Comparison of ENCODE assay signal across 8 cellular contexts in the genomic region with DNA sequence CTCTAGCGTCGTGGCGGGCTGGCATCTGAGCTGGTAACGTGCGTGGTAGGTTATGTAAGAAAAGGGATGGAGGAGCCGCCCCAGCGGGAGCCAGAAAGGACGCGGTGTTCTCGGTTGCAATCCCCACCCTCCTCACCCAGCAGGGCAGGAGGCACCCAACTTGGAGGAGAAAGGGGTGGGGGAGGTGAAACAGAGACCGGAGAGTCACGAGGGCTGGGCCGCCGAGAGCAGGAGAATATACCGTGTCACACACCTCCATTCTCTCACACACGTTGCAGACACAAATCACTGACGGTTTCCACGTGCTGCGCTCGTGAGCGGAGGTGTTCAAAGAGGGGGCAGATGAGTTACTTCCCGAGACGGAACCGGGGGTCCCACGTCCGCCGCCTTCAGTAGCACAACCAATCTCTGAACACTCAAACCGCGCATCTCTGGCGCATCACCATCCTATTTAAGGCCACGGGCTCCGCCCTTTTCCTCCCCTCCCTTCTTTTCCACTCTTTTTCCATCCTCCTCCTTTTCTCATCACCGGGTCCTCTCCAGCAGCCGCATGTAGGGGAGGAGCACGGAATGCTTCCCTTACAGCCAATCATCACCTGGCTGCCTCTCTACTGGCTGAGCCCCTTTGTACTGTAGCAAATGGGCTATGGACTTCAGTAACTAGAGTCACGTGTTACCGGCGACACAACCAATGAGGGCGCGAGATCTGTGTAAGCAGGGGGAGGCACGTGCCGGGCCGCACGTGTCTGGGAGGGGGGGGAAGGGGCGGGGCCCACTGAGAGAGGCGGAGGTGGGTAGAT. TPM values are rescaled to one million over a fixed set of nuclear protein-coding genes. Genes with fewer than 3 reads are reported as not detected.
DNase-seq lines count a peak whose midpoint lies in the region; ATAC-seq and TF ChIP-seq lines count a peak whose summit lies in the region.

A gene with protein sequence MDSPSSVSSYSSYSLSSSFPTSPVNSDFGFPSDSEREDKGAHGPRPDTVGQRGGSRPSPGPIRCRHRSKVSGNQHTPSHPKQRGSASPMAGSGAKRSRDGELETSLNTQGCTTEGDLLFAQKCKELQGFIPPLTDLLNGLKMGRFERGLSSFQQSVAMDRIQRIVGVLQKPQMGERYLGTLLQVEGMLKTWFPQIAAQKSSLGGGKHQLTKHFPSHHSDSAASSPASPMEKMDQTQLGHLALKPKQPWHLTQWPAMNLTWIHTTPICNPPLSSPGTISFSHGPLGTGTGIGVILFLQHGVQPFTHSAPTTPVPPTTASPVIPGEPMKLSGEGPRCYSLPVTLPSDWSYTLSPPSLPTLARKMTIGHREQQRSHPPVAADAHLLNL (plus strand): TSS at position 797 of the 800 bp plus-strand sequence. CDS start 714 bp downstream, outside the sequence.

- peak; percentile 54 to 98 (median 93) for DNase-seq in HUDEP-2 (lab: John Stamatoyannopoulos, UW; ENCODE audit: unreplicated experiment in 76 of 76)
- DNase-seq in activated T-cell treated with anti-CD3 and anti-CD28 coated beads, Interleukin-2, amount 50 U/mL, for 48 hours, result peak; percentile 78 to 80
- DNase-seq in stimulated activated CD8-positive, alpha-beta memory T cell treated with anti-CD3 and anti-CD28 coated beads, Interleukin-15, amount 100 ng/mL, for 48 hours (ENCODE audit: low read depth in 2 of 2), result peak; percentile 42 to 61

- H3K27me3 ChIP-seq in OCI-LY1 (ENCODE audit: insufficient read depth, low read length), result peaks cover 3% of the 10 kb centered on the region; the same call in 1 of the 2 replicates
- H3K27me3 ChIP-seq in esophagus (ENCODE audit: control insufficient read depth in 1 of 2, insufficient read depth in 2 of 2, low read length in 2 of 2), result no peaks in the 10 kb centered on the region
- peaks cover 24% of the 10 kb centered on the region for H3K27me3 ChIP-seq in mononuclear cell (ENCODE audit: insufficient read depth, low read length)

- H3K4me1 ChIP-seq in OCI-LY1 (ENCODE audit: insufficient read depth, low read length, severe bottlenecking) (peaks cover 11% of the 10 kb centered on the region), esophagus (ENCODE audit: control insufficient read depth in 2 of 2, insufficient read depth in 2 of 2, low read length in 1 of 2) (peaks cover 0 to 5% of the 10 kb centered on the region in 2 donors), mononuclear cell (ENCODE audit: insufficient read depth, low read length) (peaks cover 21% of the 10 kb centered on the region)

- no peak within 1 kb of the TSS for H3K27ac ChIP-seq in OCI-LY1 (ENCODE audit: low read depth, low read length, poor library complexity, severe bottlenecking)
- H3K27ac ChIP-seq in esophagus (ENCODE audit: low read depth in 2 of 2, low read length in 1 of 2), result peak within 1 kb of the TSS; percentile 88 to 96

- ATAC-seq in GM18498 (IDR thresholded peaks at IDR 0.05; ENCODE audit: unreplicated experiment), result peak; percentile 79
- ATAC-seq in GM19467 (IDR thresholded peaks at IDR 0.05; ENCODE audit: unreplicated experiment), result no peak

- H3K9me3 ChIP-seq in OCI-LY1 (ENCODE audit: low read length) (no peaks in the 10 kb centered on the region), esophagus (ENCODE audit: control insufficient read depth in 2 of 2, insufficient read depth in 1 of 2, low read depth in 1 of 2, low read length in 1 of 2) (no peaks in the 10 kb centered on the region), mononuclear cell (ENCODE audit: low read depth, low read length) (no peaks in the 10 kb centered on the region)

- H3K4me2 ChIP-seq in OCI-LY1 (ENCODE audit: low read length), result peak within 1 kb of the TSS; percentile 49; the same call in 1 of the 2 replicates

- WGBS in esophagus, 2 donors, result 0 to 1% methylated on average over 46 of the region's 46 CpGs

- H3K9ac ChIP-seq in OCI-LY1 (ENCODE audit: low read length), result peak within 1 kb of the TSS; percentile 27; the same call in 1 of the 2 replicates

- no peaks in the 10 kb centered on the region for H4K20me1 ChIP-seq in OCI-LY1 (ENCODE audit: insufficient read depth, low read length)

- H3K36me3 ChIP-seq in OCI-LY1 (ENCODE audit: insufficient read depth, low read length) (no peaks in the 10 kb centered on the region), esophagus (ENCODE audit: control insufficient read depth in 2 of 2, insufficient read depth in 2 of 2, low read length in 1 of 2) (peaks cover 0 to 7% of the 10 kb centered on the region in 2 donors)

- no peak for TF ChIP-seq CTCF in OCI-LY1 (IDR thresholded peaks at IDR 0.05; ENCODE audit: low read length)

- H3K79me2 ChIP-seq in OCI-LY1 (ENCODE audit: insufficient read depth, low read length), result no peaks in the 10 kb centered on the region

- H3K4me3 ChIP-seq in OCI-LY1 (ENCODE audit: low read depth, low read length, poor library complexity, severe bottlenecking), result peak within 1 kb of the TSS; percentile 33
- H3K4me3 ChIP-seq in esophagus (ENCODE audit: low read depth in 1 of 2, low read length in 2 of 2), result peak within 1 kb of the TSS; percentile 55 to 56
- H3K4me3 ChIP-seq in mononuclear cell (ENCODE audit: low read length), result peak within 1 kb of the TSS; percentile 27

- H2AFZ ChIP-seq in OCI-LY1 (ENCODE audit: low read length), result no peak within 1 kb of the TSS

- H3K9me2 ChIP-seq in OCI-LY1 (ENCODE audit: low read depth, low read length), result no peaks in the 10 kb centered on the region

- H3F3A ChIP-seq in OCI-LY1 (ENCODE audit: insufficient read depth, low read length), result no peaks in the 10 kb centered on the region

RNA-seq across cellular contexts. Expression of the gene that starts here (rescaled TPM):
- polyA plus RNA-seq in esophagus, result 1 to 10 TPM; 4.9 to 7.3 TPM
- total RNA-seq in mononuclear cell, result 1.2 TPM
